In genomic region chr6:134287863-134288537, GRCh38 we compare ENCODE assay signal across 8 cellular contexts. TPM values are rescaled to one million over a fixed set of nuclear protein-coding genes. Genes with fewer than 3 reads are reported as not detected.
DNase-seq lines count a peak whose midpoint lies in the region; ATAC-seq and TF ChIP-seq lines count a peak whose summit lies in the region.

No MANE protein-coding gene starts in this region.

- H3K4me1 Mint-ChIP-seq in dendritic cell treated with granulocyte-macrophage colony-stimulating factor and Interleukin-4, amounts not matched to agents 40 ng/mL and 50 ng/mL, for 4 days (ENCODE audit: low read depth) = peaks cover 22% of the 10 kb centered on the region

- no peaks in the 10 kb centered on the region for H3K27me3 Mint-ChIP-seq in dendritic cell treated with granulocyte-macrophage colony-stimulating factor and Interleukin-4, amounts not matched to agents 40 ng/mL and 50 ng/mL, for 4 days

- H3K36me3 Mint-ChIP-seq in dendritic cell treated with granulocyte-macrophage colony-stimulating factor and Interleukin-4, amounts not matched to agents 40 ng/mL and 50 ng/mL, for 4 days (ENCODE audit: low read depth) = no peaks in the 10 kb centered on the region

- CTCF ChIA-PET in RWPE1 (lab: Yijun Ruan, JAX) = no interaction called here

- H3K4me3 ChIP-seq in heart left ventricle (no peak overlapping the region), right atrium auricular region (no peak overlapping the region), upper lobe of right lung (no peak overlapping the region)

- POLR2A ChIA-PET in RWPE1 (lab: Yijun Ruan, JAX; ENCODE audit: low non-redundant PET) = no interaction called here

- TF ChIP-seq POLR2A in heart left ventricle (IDR thresholded peaks at IDR 0.05) = no peak

- peak overlapping the region in 7 of 12 donors; percentile 1 to 90 (median 44) for H3K27ac ChIP-seq in heart left ventricle
- no peak overlapping the region for H3K27ac ChIP-seq in right atrium auricular region
- peak overlapping the region; percentile 33 for H3K27ac ChIP-seq in upper lobe of right lung
- H3K27ac ChIP-seq in RWPE1 = no peak overlapping the region

- H3K4me1 ChIP-seq in heart left ventricle (peaks cover 0 to 25% (median 8%) of the 10 kb centered on the region in 12 donors), right atrium auricular region (peaks cover 0 to 5% of the 10 kb centered on the region in 2 donors), upper lobe of right lung (no peaks in the 10 kb centered on the region)

- intact Hi-C loops in heart left ventricle (cut with DNase I) = loop anchor here in 1 of 10 donors (5.0 kb wide), 1 partner anchor 36 kb away; no protein-coding TSS in a partner anchor
- intact Hi-C loops in dendritic cell treated with granulocyte-macrophage colony-stimulating factor and Interleukin-4, amounts not matched to agents 40 ng/mL and 50 ng/mL, for 4 days (cut with micrococcal nuclease) = loop anchor here (2.0 kb wide), 1 partner anchor 111 kb away; no protein-coding TSS in a partner anchor
- intact Hi-C loops in upper lobe of right lung (cut with DNase I) = no loop called here

- H3K27ac Mint-ChIP-seq in dendritic cell treated with granulocyte-macrophage colony-stimulating factor and Interleukin-4, amounts not matched to agents 40 ng/mL and 50 ng/mL, for 4 days = peak overlapping the region; percentile 87

- ATAC-seq in heart left ventricle (peak in 1 of 4 donors; percentile 18), upper lobe of right lung (no peak)

- no peaks in the 10 kb centered on the region for H3K9me3 Mint-ChIP-seq in dendritic cell treated with granulocyte-macrophage colony-stimulating factor and Interleukin-4, amounts not matched to agents 40 ng/mL and 50 ng/mL, for 4 days

- H3K27me3 ChIP-seq in heart left ventricle = no peaks in the 10 kb centered on the region
- H3K27me3 ChIP-seq in right atrium auricular region = no peaks in the 10 kb centered on the region
- no peaks in the 10 kb centered on the region for H3K27me3 ChIP-seq in upper lobe of right lung

- no peaks in the 10 kb centered on the region for H3K36me3 ChIP-seq in heart left ventricle
- no peaks in the 10 kb centered on the region for H3K36me3 ChIP-seq in right atrium auricular region
- H3K36me3 ChIP-seq in upper lobe of right lung = no peaks in the 10 kb centered on the region

- TF ChIP-seq CTCF in heart left ventricle (IDR thresholded peaks at IDR 0.05) = no peak
- no peak for TF ChIP-seq CTCF in right atrium auricular region (IDR thresholded peaks at IDR 0.05)
- TF ChIP-seq CTCF in upper lobe of right lung (IDR thresholded peaks at IDR 0.05) = no peak
- no peak for TF ChIP-seq CTCF in RWPE1 (conservative IDR thresholded peaks at IDR 0.05; ENCODE audit: low read depth)
- TF ChIP-seq CTCF in GM20000 (IDR thresholded peaks at IDR 0.05; ENCODE audit: extremely low read depth, missing control alignments) = no peak

- WGBS in heart left ventricle, 4 donors = 69 to 79% (median 77%) methylated on average over 2 of the region's 2 CpGs

- H3K4me3 Mint-ChIP-seq in dendritic cell treated with granulocyte-macrophage colony-stimulating factor and Interleukin-4, amounts not matched to agents 40 ng/mL and 50 ng/mL, for 4 days = no peak overlapping the region

- no peaks in the 10 kb centered on the region for H3K9me3 ChIP-seq in heart left ventricle
- H3K9me3 ChIP-seq in right atrium auricular region = no peaks in the 10 kb centered on the region
- no peaks in the 10 kb centered on the region for H3K9me3 ChIP-seq in upper lobe of right lung

- no peak for DNase-seq in heart left ventricle
- no peak for DNase-seq in right atrium auricular region (ENCODE audit: low spot score)
- peak; percentile 36 for DNase-seq in HS-5 (ENCODE audit: low read depth)
- no peak for DNase-seq in upper lobe of right lung
- DNase-seq in RWPE1 (ENCODE audit: low spot score) = no peak
- DNase-seq in NCI-H526 treated with DMSO at 0.1 percent for 48 hours (lab: John Stamatoyannopoulos, UW) = no peak
- no peak for DNase-seq in GM20000 (ENCODE audit: low spot score)

RNA-seq across cellular contexts. Expression of gene SGK1, which starts 29.9 kb away (rescaled TPM):
- total RNA-seq in heart left ventricle (100 to 1,000 TPM in 1 of 9 donors, 10 to 100 TPM in 8; 17.7 to 118 (median 73.0) TPM), right atrium auricular region (100 to 1,000 TPM; 151 to 155 TPM), upper lobe of right lung (204 TPM)
- polyA plus RNA-seq in heart left ventricle = 10 to 100 TPM; 19.7 to 56.7 TPM

Comparison
In these comparisons a context has a peak if more than half of its experiments do, and no peak if none do; other contexts are left out.
1. H3K27ac ChIP-seq: peak in heart left ventricle (7 of 12) and upper lobe of right lung (single experiment); none in right atrium auricular region (0 of 2) and RWPE1 (single experiment).